Comparison of ENCODE assay signal across 23 cellular contexts in genomic region chr18:73691624-73692023, GRCh38.
DNase-seq lines count a peak whose midpoint lies in the region; ATAC-seq, FAIRE-seq and TF ChIP-seq lines count a peak whose summit lies in the region.
"Had no signal": no experiment of that assay in that cellular context is flagged by ENCODE, and none has a peak within 500 bp of the region (broad histone marks: within the 10 kb centered on the region; RNA-seq: fewer than 3 reads in every experiment).

No MANE protein-coding gene starts in this region.

- H3K4me1 ChIP-seq in cardiac muscle cell (ENCODE audit: low read depth) (peaks cover 36% of the 10 kb centered on the region), PC-3 (ENCODE audit: insufficient read depth, low read length) (peaks cover 38% of the 10 kb centered on the region), kidney (ENCODE audit: control insufficient read depth in 1 of 2, insufficient read depth in 1 of 2, low read depth in 1 of 2, low read length in 2 of 2) (no peaks in the 10 kb centered on the region), smooth muscle cell (ENCODE audit: low read depth) (peaks cover 24% of the 10 kb centered on the region)

- H3K9me2 ChIP-seq in PC-3 (replicated peaks; ENCODE audit: low read length) = no peaks in the 10 kb centered on the region

- no peak for TF ChIP-seq CTCF in cardiac muscle cell (IDR thresholded peaks at IDR 0.05; ENCODE audit: low read depth, low read length)
- no peak for TF ChIP-seq CTCF in PC-3 (conservative IDR thresholded peaks at IDR 0.05; ENCODE audit: low read depth, low read length)
- no peak for TF ChIP-seq CTCF in kidney (IDR thresholded peaks at IDR 0.05; ENCODE audit: borderline replicate concordance, extremely low read depth, insufficient read depth)
- no peak for TF ChIP-seq CTCF in smooth muscle cell (IDR thresholded peaks at IDR 0.05; ENCODE audit: borderline replicate concordance, insufficient read depth, poor library complexity, severe bottlenecking)

- H4K20me1 ChIP-seq in PC-3 (ENCODE audit: low read length) (no peaks in the 10 kb centered on the region), smooth muscle cell (ENCODE audit: low read depth) (no peaks in the 10 kb centered on the region)
- H4K20me1 ChIP-seq: BLaER1 had no signal

- intact Hi-C loops in Right ventricle myocardium inferior (cut with DNase I) (no loop called here), PC-3 (cut with micrococcal nuclease) (no loop called here), kidney (cut with DNase I) (no loop called here)

- POLR2A ChIA-PET in PC-3 (lab: Charles Lee; ENCODE audit: unreplicated experiment) = no interaction called here

- peak overlapping the region; percentile 67 for H3K9ac ChIP-seq in PC-3 (ENCODE audit: low read length)
- no peak overlapping the region for H3K9ac ChIP-seq in kidney (ENCODE audit: low read length in 2 of 2)
- H3K9ac ChIP-seq in smooth muscle cell (ENCODE audit: low read depth) = peak overlapping the region; percentile 41
- H3K9ac ChIP-seq: BLaER1, KMS-11 had no signal

- no peak for FAIRE-seq in kidney (lab: Jason Lieb, UNC)
- FAIRE-seq: G401.6, GM12891, H54, HepG2, RCC 7860 had no signal

- H2AFZ ChIP-seq in PC-3 (ENCODE audit: low read length) (0 out of 2 replicates have a peak overlapping the region, but pooled peaks have one; percentile 46), smooth muscle cell (ENCODE audit: low read depth) (no peak overlapping the region)

- H3F3A ChIP-seq in PC-3 (ENCODE audit: low read length, unreplicated experiment) (no peaks in the 10 kb centered on the region), smooth muscle cell (ENCODE audit: low read depth) (peaks cover 3% of the 10 kb centered on the region)

- TSS peak; percentile 63 for BruUV-seq in PC-3 (replicated peaks; lab: Mats Ljungman, UMichigan)

- WGBS in smooth muscle cell (ENCODE audit: low lambda C conversion rate) = over 99% methylated on average over 12 of the region's 12 CpGs

- H3K27ac ChIP-seq in cardiac muscle cell = peak overlapping the region; percentile 85
- H3K27ac ChIP-seq in PC-3 (ENCODE audit: low read length) = peak overlapping the region; percentile 93
- no peak overlapping the region for H3K27ac ChIP-seq in kidney (ENCODE audit: low read depth in 2 of 2, low read length in 2 of 2)
- H3K27ac ChIP-seq in smooth muscle cell (ENCODE audit: low read depth) = peak overlapping the region; percentile 41
- H3K27ac ChIP-seq: BLaER1, KMS-11 had no signal

- H3K4me3 ChIP-seq in cardiac muscle cell (no peak overlapping the region), PC-3 (ENCODE audit: low read length) (no peak overlapping the region), kidney (ENCODE audit: low read length in 2 of 2) (no peak overlapping the region), smooth muscle cell (no peak overlapping the region)
- H3K4me3 ChIP-seq: BLaER1 had no signal

- peak overlapping the region; percentile 33 for H3K4me2 ChIP-seq in PC-3 (ENCODE audit: low read length)
- H3K4me2 ChIP-seq in smooth muscle cell = no peak overlapping the region
- H3K4me2 ChIP-seq: BLaER1, KMS-11 had no signal

- DNase-seq in cardiac muscle cell (ENCODE audit: low read depth in 1 of 2, low spot score in 1 of 2) (no peak), Right ventricle myocardium inferior (ENCODE audit: missing footprints) (no peak), PC-3 (no peak), kidney (peak; percentile 63), smooth muscle cell (lab: John Stamatoyannopoulos, UW; ENCODE audit: unreplicated experiment) (no peak), amniotic stem cell (lab: John Stamatoyannopoulos, UW) (no peak), OCI-M1 (lab: John Stamatoyannopoulos, UW) (no peak)
- DNase-seq: 8988T; CD8-positive, alpha-beta memory T cell; DND-41; NCI-H1048; NCI-H1436 treated with DMSO at 0.1 percent for 48 hours; NCI-H2081; NCI-H524; SHP77 had no signal

- H3K27me3 ChIP-seq in cardiac muscle cell (no peaks in the 10 kb centered on the region), PC-3 (ENCODE audit: low read length) (no peaks in the 10 kb centered on the region), smooth muscle cell (ENCODE audit: low read depth) (no peaks in the 10 kb centered on the region)
- H3K27me3 ChIP-seq: BLaER1 had no signal

- H3K36me3 ChIP-seq in cardiac muscle cell = no peaks in the 10 kb centered on the region
- no peaks in the 10 kb centered on the region for H3K36me3 ChIP-seq in PC-3 (ENCODE audit: low read depth, low read length)
- no peaks in the 10 kb centered on the region for H3K36me3 ChIP-seq in kidney (ENCODE audit: control insufficient read depth in 1 of 2, insufficient read depth in 2 of 2, low read length in 2 of 2)
- no peaks in the 10 kb centered on the region for H3K36me3 ChIP-seq in smooth muscle cell (ENCODE audit: low read depth)
- H3K36me3 ChIP-seq: BLaER1 had no signal

- H3K9me3 ChIP-seq in cardiac muscle cell (ENCODE audit: low read depth) = no peaks in the 10 kb centered on the region
- H3K9me3 ChIP-seq in PC-3 (ENCODE audit: low read length) = no peaks in the 10 kb centered on the region
- H3K9me3 ChIP-seq in kidney (ENCODE audit: control insufficient read depth in 1 of 2, low read length in 2 of 2) = no peaks in the 10 kb centered on the region
- no peaks in the 10 kb centered on the region for H3K9me3 ChIP-seq in smooth muscle cell (replicated peaks; ENCODE audit: low read depth)
- H3K9me3 ChIP-seq: BLaER1 had no signal

- CTCF ChIA-PET in PC-3 (lab: Charles Lee) = no interaction called here

- ATAC-seq in Right ventricle myocardium inferior (no peak), PC-3 (no peak), GM21447 (IDR thresholded peaks at IDR 0.05; ENCODE audit: unreplicated experiment) (no peak)
- ATAC-seq: HepG2 had no signal

- H3K79me2 ChIP-seq in PC-3 (ENCODE audit: low read length) (no peaks in the 10 kb centered on the region), smooth muscle cell (ENCODE audit: low read depth) (no peaks in the 10 kb centered on the region)

Comparison
In these comparisons a context has a peak if more than half of its experiments do, and no peak if none do; other contexts are left out.
1. H3K27ac ChIP-seq: peak in cardiac muscle cell (single experiment), PC-3 (single experiment) and smooth muscle cell (single experiment); none in kidney (0 of 2).
2. H3K9ac ChIP-seq: peak in PC-3 (single experiment) and smooth muscle cell (single experiment); none in kidney (0 of 2).